25 cellular contexts compared by ENCODE assay signal in the genomic region with DNA sequence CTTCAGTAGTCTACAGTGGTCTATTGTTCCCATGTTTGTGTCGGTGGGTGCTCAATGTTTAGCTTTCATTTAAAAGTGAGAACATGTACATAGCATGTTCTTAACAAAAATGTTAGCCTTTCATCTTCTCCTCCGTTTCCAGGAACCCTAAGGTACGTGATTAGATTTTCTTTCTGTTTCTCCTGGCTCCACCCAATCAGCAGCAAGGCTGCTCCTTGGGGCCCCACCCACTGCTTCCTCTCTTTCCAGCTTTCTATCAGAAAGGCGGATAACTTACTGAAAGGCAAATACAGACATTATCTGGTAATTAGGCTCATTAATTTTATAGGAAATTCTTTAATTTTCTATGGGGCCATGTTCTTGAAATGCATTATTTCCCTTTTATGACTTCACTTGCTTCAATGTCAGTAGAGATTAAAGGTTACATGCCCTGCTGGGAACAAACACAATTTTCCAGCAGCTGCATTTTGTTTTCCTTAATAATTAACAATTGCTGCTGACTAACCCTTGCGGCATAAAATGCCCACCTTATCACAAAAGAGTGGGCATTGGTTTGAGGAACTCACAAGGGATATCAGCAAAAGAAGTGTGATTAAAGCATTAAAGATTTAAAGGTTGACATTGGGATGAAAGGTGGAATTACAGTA.
DNase-seq lines count a peak whose midpoint lies in the region; TF ChIP-seq lines count a peak whose summit lies in the region.
"Had no signal": no experiment of that assay in that cellular context is flagged by ENCODE, and none has a peak within 500 bp of the region (broad histone marks: within the 10 kb centered on the region; RNA-seq: fewer than 3 reads in every experiment).

No MANE protein-coding gene starts in this region.

- no peak overlapping the region for H3K4me3 Mint-ChIP-seq in progenitor cell of endocrine pancreas (ENCODE audit: low read depth)
- H3K4me3 Mint-ChIP-seq in T-helper 2 cell treated with Interferon-gamma antibody and Interleukin-4, amounts not matched to agents 5 μg/mL and 100 μg/mL, for 36 hours, result no peak overlapping the region
- H3K4me3 Mint-ChIP-seq: activated naive CD8-positive, alpha-beta T cell treated with anti-CD3 and anti-CD28 coated beads, Interleukin-2, amount 10 ng/mL, durations not matched to agents 7 days and 5 days; dendritic cell treated with granulocyte-macrophage colony-stimulating factor and Interleukin-4, amounts not matched to agents 40 ng/mL and 50 ng/mL, for 4 days; nephron progenitor cell; stimulated activated naive B cell treated with anti-CD40 and anti-IgM and Interleukin-4, amounts not matched to agents 10 μg/mL and 1 μg/mL and 100 μg/mL, for 72 hours had no signal

- DNase-seq in GM12865 (ENCODE audit: low read depth) (no peak), NCI-H1930 (lab: John Stamatoyannopoulos, UW) (peak; percentile 37 to 53), epithelial cell of proximal tubule (ENCODE audit: low read depth) (no peak), progenitor cell of endocrine pancreas (ENCODE audit: low spot score, unreplicated experiment) (no peak), NCI-H2227 treated with DMSO at 0.1 percent for 48 hours (lab: John Stamatoyannopoulos, UW) (no peak), cerebellar cortex (ENCODE audit: low spot score) (no peak), DMS 273 (lab: John Stamatoyannopoulos, UW; ENCODE audit: unreplicated experiment) (no peak)
- DNase-seq in T-helper 2 cell treated with Interferon-gamma antibody and Interleukin-4, amounts not matched to agents 5 μg/mL and 100 μg/mL, for 36 hours (ENCODE audit: low spot score), result no peak
- DNase-seq: activated CD4-positive, alpha-beta T cell treated with anti-CD3 and anti-CD28 coated beads for 4 hours; activated CD8-positive, alpha-beta memory T cell treated with anti-CD3 and anti-CD28 coated beads for 24 hours; activated effector memory CD4-positive, alpha-beta T cell treated with anti-CD3 and anti-CD28 coated beads, Interleukin-2, amount 50 U/mL, for 16 hours; activated naive CD8-positive, alpha-beta T cell treated with anti-CD3 and anti-CD28 coated beads, Interleukin-2, amount 10 ng/mL, durations not matched to agents 7 days and 5 days; caudate nucleus; COR-L47; DMS79; GDM1; NCI-H2081 treated with DMSO at 0.1 percent for 48 hours; NCI-H446; nephron progenitor cell; stimulated activated CD4-positive, alpha-beta T cell treated with anti-CD3 and anti-CD28 coated beads, Interleukin-12 subunit alpha, Interleukin-12 subunit beta, amount 100 ng/mL, for 4 hours; stimulated activated CD4-positive, alpha-beta T cell treated with anti-CD3 and anti-CD28 coated beads, Interleukin-4, amount 100 ng/mL, for 4 hours; stimulated activated naive B cell treated with anti-CD40 and anti-IgM and Interleukin-4, amounts not matched to agents 10 μg/mL and 1 μg/mL and 100 μg/mL, for 72 hours had no signal

- no peaks in the 10 kb centered on the region for H3K36me3 Mint-ChIP-seq in progenitor cell of endocrine pancreas (ENCODE audit: insufficient read depth)
- H3K36me3 Mint-ChIP-seq in T-helper 2 cell treated with Interferon-gamma antibody and Interleukin-4, amounts not matched to agents 5 μg/mL and 100 μg/mL, for 36 hours (ENCODE audit: low read depth), result no peaks in the 10 kb centered on the region
- H3K36me3 Mint-ChIP-seq: activated naive CD8-positive, alpha-beta T cell treated with anti-CD3 and anti-CD28 coated beads, Interleukin-2, amount 10 ng/mL, durations not matched to agents 7 days and 5 days; stimulated activated naive B cell treated with anti-CD40 and anti-IgM and Interleukin-4, amounts not matched to agents 10 μg/mL and 1 μg/mL and 100 μg/mL, for 72 hours had no signal

- peaks cover 7% of the 10 kb centered on the region for H3K4me1 Mint-ChIP-seq in progenitor cell of endocrine pancreas (ENCODE audit: low read depth)
- H3K4me1 Mint-ChIP-seq in T-helper 2 cell treated with Interferon-gamma antibody and Interleukin-4, amounts not matched to agents 5 μg/mL and 100 μg/mL, for 36 hours (ENCODE audit: low read depth), result no peaks in the 10 kb centered on the region
- H3K4me1 Mint-ChIP-seq: activated naive CD8-positive, alpha-beta T cell treated with anti-CD3 and anti-CD28 coated beads, Interleukin-2, amount 10 ng/mL, durations not matched to agents 7 days and 5 days; nephron progenitor cell; stimulated activated naive B cell treated with anti-CD40 and anti-IgM and Interleukin-4, amounts not matched to agents 10 μg/mL and 1 μg/mL and 100 μg/mL, for 72 hours had no signal

- H3K27ac Mint-ChIP-seq in progenitor cell of endocrine pancreas, result peak overlapping the region; percentile 13
- H3K27ac Mint-ChIP-seq in T-helper 2 cell treated with Interferon-gamma antibody and Interleukin-4, amounts not matched to agents 5 μg/mL and 100 μg/mL, for 36 hours, result no peak overlapping the region
- H3K27ac Mint-ChIP-seq: activated naive CD8-positive, alpha-beta T cell treated with anti-CD3 and anti-CD28 coated beads, Interleukin-2, amount 10 ng/mL, durations not matched to agents 7 days and 5 days; dendritic cell treated with granulocyte-macrophage colony-stimulating factor and Interleukin-4, amounts not matched to agents 40 ng/mL and 50 ng/mL, for 4 days; nephron progenitor cell; stimulated activated naive B cell treated with anti-CD40 and anti-IgM and Interleukin-4, amounts not matched to agents 10 μg/mL and 1 μg/mL and 100 μg/mL, for 72 hours had no signal

- peaks cover 4% of the 10 kb centered on the region for H3K9me3 Mint-ChIP-seq in progenitor cell of endocrine pancreas (ENCODE audit: low read depth)
- H3K9me3 Mint-ChIP-seq in T-helper 2 cell treated with Interferon-gamma antibody and Interleukin-4, amounts not matched to agents 5 μg/mL and 100 μg/mL, for 36 hours, result no peaks in the 10 kb centered on the region
- H3K9me3 Mint-ChIP-seq: activated naive CD8-positive, alpha-beta T cell treated with anti-CD3 and anti-CD28 coated beads, Interleukin-2, amount 10 ng/mL, durations not matched to agents 7 days and 5 days; dendritic cell treated with granulocyte-macrophage colony-stimulating factor and Interleukin-4, amounts not matched to agents 40 ng/mL and 50 ng/mL, for 4 days; nephron progenitor cell had no signal

- H3K4me3 ChIP-seq in GM12865 (ENCODE audit: low read depth, low read length), result peak overlapping the region; percentile 33; the same call in 1 of the 2 replicates
- peak overlapping the region; percentile 23 for H3K4me3 ChIP-seq in epithelial cell of proximal tubule (ENCODE audit: low read depth, low read length)
- H3K4me3 ChIP-seq: BLaER1 treated with 17β-estradiol and CSF1 and Interleukin-3, amounts not matched to agents 10 nM and 100 nM; suprapubic skin had no signal

- TF ChIP-seq CTCF in GM12865 (IDR thresholded peaks at IDR 0.05; ENCODE audit: insufficient read depth, low read depth, low read length, missing control alignments) (no peak), epithelial cell of proximal tubule (conservative IDR thresholded peaks at IDR 0.05; ENCODE audit: low read depth, low read length) (no peak), progenitor cell of endocrine pancreas (IDR thresholded peaks at IDR 0.05; ENCODE audit: unreplicated experiment) (no peak)

- no peaks in the 10 kb centered on the region for H3K27me3 Mint-ChIP-seq in progenitor cell of endocrine pancreas
- H3K27me3 Mint-ChIP-seq in T-helper 2 cell treated with Interferon-gamma antibody and Interleukin-4, amounts not matched to agents 5 μg/mL and 100 μg/mL, for 36 hours (ENCODE audit: low read depth), result peaks cover 9% of the 10 kb centered on the region
- H3K27me3 Mint-ChIP-seq: stimulated activated naive B cell treated with anti-CD40 and anti-IgM and Interleukin-4, amounts not matched to agents 10 μg/mL and 1 μg/mL and 100 μg/mL, for 72 hours had no signal

Comparison
In these comparisons a context has a peak if more than half of its experiments do, and no peak if none do; other contexts are left out.
1. DNase-seq: peak in NCI-H1930 (2 of 2); none in GM12865 (single experiment), epithelial cell of proximal tubule (single experiment), progenitor cell of endocrine pancreas (single experiment), NCI-H2227 treated with DMSO at 0.1 percent for 48 hours (single experiment), cerebellar cortex (single experiment), DMS 273 (single experiment) and T-helper 2 cell treated with Interferon-gamma antibody and Interleukin-4, amounts not matched to agents 5 μg/mL and 100 μg/mL, for 36 hours (single experiment).